Comparison of ENCODE assay signal across 17 cellular contexts in genomic region chr4:156906325-156906724, GRCh38.
"Had no signal": no experiment of that assay in that cellular context is flagged by ENCODE, and none has a peak within 500 bp of the region (broad histone marks: within the 10 kb centered on the region; RNA-seq: fewer than 3 reads in every experiment).

No MANE protein-coding gene starts in this region.

- H3K27ac ChIP-seq: body of pancreas, tibial artery, uterus had no signal

- H3K9me3 ChIP-seq: body of pancreas, tibial artery, uterus had no signal

- H3K4me3 ChIP-seq: body of pancreas, lung, tibial artery, uterus had no signal

- ATAC-seq: activated naive CD4-positive, alpha-beta T cell treated with anti-CD3 and anti-CD28 coated beads, Interleukin-2, amount 50 U/mL, for 72 hours; body of pancreas; effector memory CD8-positive, alpha-beta T cell; naive thymus-derived CD4-positive, alpha-beta T cell; right cardiac atrium had no signal

- H3K4me1 ChIP-seq: uterus had no signal

- DNase-seq: activated CD4-positive, alpha-beta T cell treated with anti-CD3 and anti-CD28 coated beads, Interleukin-2, amount 50 U/mL, for 1 hour; activated effector memory CD4-positive, alpha-beta T cell treated with anti-CD3 and anti-CD28 coated beads, Interleukin-2, amount 50 U/mL, for 16 hours; activated T-cell treated with anti-CD3 and anti-CD28 coated beads, Interleukin-2, amount 50 U/mL, for 24 hours; amniotic stem cell; body of pancreas; central memory CD4-positive, alpha-beta T cell; cortex of kidney; effector memory CD8-positive, alpha-beta T cell; erythroblast; hypothalamus; naive thymus-derived CD4-positive, alpha-beta T cell; right cardiac atrium; small intestine; tibial artery; uterus had no signal

- H3K36me3 ChIP-seq: tibial artery, uterus had no signal

- H3K27me3 ChIP-seq: body of pancreas, tibial artery, uterus had no signal
